21 cellular contexts compared by ENCODE assay signal in the genomic region with DNA sequence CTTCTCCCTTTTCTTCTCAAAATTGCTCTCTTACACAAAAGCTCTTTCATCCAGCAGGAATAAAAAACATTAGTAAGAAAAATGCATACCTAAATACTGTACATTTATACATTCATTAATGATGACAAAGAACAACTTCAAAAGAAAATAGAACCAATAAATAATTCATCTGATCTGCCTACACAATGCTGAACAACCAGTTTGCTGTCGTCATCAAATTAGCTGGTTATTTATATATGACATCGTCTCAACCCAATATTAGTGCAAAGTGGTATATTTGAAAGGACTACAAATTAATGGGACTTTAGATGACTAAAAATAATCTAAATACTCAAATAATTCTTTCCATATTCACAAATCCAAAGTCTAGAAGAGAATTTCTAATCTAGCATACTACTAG. TPM values are rescaled to one million over a fixed set of nuclear protein-coding genes. Genes with fewer than 3 reads are reported as not detected.
"Had no signal": no experiment of that assay in that cellular context is flagged by ENCODE, and none has a peak within 500 bp of the region (broad histone marks: within the 10 kb centered on the region; RNA-seq: fewer than 3 reads in every experiment).

No MANE protein-coding gene starts in this region.

- H3K79me2 ChIP-seq: hepatocyte had no signal

- H3K27ac Mint-ChIP-seq: naive thymus-derived CD8-positive, alpha-beta T cell; nephron; progenitor cell of endocrine pancreas; stimulated activated effector memory CD8-positive, alpha-beta T cell treated with anti-CD3 and anti-CD28 coated beads, Interleukin-12 subunit alpha, Interleukin-12 subunit beta, amount 100 ng/mL, for 72 hours; stimulated activated naive CD8-positive, alpha-beta T cell treated with anti-CD3 and anti-CD28 coated beads, Interleukin-15, Interleukin-2, amounts not matched to agents 100 ng/mL and 50 ng/mL, for 24 hours had no signal

- H3K27me3 ChIP-seq: hepatocyte, right atrium auricular region, suprapubic skin, tibial artery, uterus had no signal

- H3K36me3 Mint-ChIP-seq: naive thymus-derived CD8-positive, alpha-beta T cell; stimulated activated effector memory CD8-positive, alpha-beta T cell treated with anti-CD3 and anti-CD28 coated beads, Interleukin-12 subunit alpha, Interleukin-12 subunit beta, amount 100 ng/mL, for 72 hours had no signal

- H3K4me1 Mint-ChIP-seq: nephron; stimulated activated effector memory CD8-positive, alpha-beta T cell treated with anti-CD3 and anti-CD28 coated beads, Interleukin-12 subunit alpha, Interleukin-12 subunit beta, amount 100 ng/mL, for 72 hours had no signal

- H3K4me3 Mint-ChIP-seq: naive thymus-derived CD8-positive, alpha-beta T cell; nephron; neural crest cell; stimulated activated effector memory CD8-positive, alpha-beta T cell treated with anti-CD3 and anti-CD28 coated beads, Interleukin-12 subunit alpha, Interleukin-12 subunit beta, amount 100 ng/mL, for 72 hours; stimulated activated naive CD8-positive, alpha-beta T cell treated with anti-CD3 and anti-CD28 coated beads, Interleukin-15, Interleukin-2, amounts not matched to agents 100 ng/mL and 50 ng/mL, for 24 hours had no signal

- H3K4me1 ChIP-seq: left ventricle myocardium inferior, right atrium auricular region, suprapubic skin, tibial artery, uterus had no signal

- H3K4me3 ChIP-seq: hepatocyte, left ventricle myocardium inferior, lung, right atrium auricular region, skin epidermis, suprapubic skin, thoracic aorta, tibial artery, uterus had no signal

- DNase-seq: islet precursor cell; left ventricle myocardium inferior; naive thymus-derived CD8-positive, alpha-beta T cell; nucleus accumbens; stimulated activated CD4-positive, alpha-beta T cell treated with anti-CD3 and anti-CD28 coated beads, Interleukin-4, amount 100 ng/mL, for 24 hours; stimulated activated naive CD4-positive, alpha-beta T cell; tibial artery; uterus had no signal

- ATAC-seq: naive thymus-derived CD8-positive, alpha-beta T cell; sciatic nerve; stimulated activated effector memory CD8-positive, alpha-beta T cell treated with anti-CD3 and anti-CD28 coated beads, Interleukin-12 subunit alpha, Interleukin-12 subunit beta, amount 100 ng/mL, for 72 hours had no signal

- H3K9me3 ChIP-seq: left ventricle myocardium inferior, right atrium auricular region, suprapubic skin, thoracic aorta, tibial artery, uterus had no signal

- H3K36me3 ChIP-seq: left ventricle myocardium inferior, right atrium auricular region, suprapubic skin, thoracic aorta, tibial artery, uterus had no signal

- H3K27ac ChIP-seq: hepatocyte, left ventricle myocardium inferior, right atrium auricular region, skin epidermis, suprapubic skin, thoracic aorta, tibial artery, uterus had no signal

- H2AFZ ChIP-seq: hepatocyte had no signal

- H3K9me3 Mint-ChIP-seq: naive thymus-derived CD8-positive, alpha-beta T cell; nephron; stimulated activated effector memory CD8-positive, alpha-beta T cell treated with anti-CD3 and anti-CD28 coated beads, Interleukin-12 subunit alpha, Interleukin-12 subunit beta, amount 100 ng/mL, for 72 hours; stimulated activated naive CD8-positive, alpha-beta T cell treated with anti-CD3 and anti-CD28 coated beads, Interleukin-15, Interleukin-2, amounts not matched to agents 100 ng/mL and 50 ng/mL, for 24 hours had no signal

RNA-seq across cellular contexts. Expression of a gene that starts 24.8 kb away (rescaled TPM):
- total RNA-seq: kidney epithelial cell; naive thymus-derived CD8-positive, alpha-beta T cell; neural crest cell; progenitor cell of endocrine pancreas had no signal
